Comparison of ENCODE assay signal across 13 cellular contexts in the genomic region with DNA sequence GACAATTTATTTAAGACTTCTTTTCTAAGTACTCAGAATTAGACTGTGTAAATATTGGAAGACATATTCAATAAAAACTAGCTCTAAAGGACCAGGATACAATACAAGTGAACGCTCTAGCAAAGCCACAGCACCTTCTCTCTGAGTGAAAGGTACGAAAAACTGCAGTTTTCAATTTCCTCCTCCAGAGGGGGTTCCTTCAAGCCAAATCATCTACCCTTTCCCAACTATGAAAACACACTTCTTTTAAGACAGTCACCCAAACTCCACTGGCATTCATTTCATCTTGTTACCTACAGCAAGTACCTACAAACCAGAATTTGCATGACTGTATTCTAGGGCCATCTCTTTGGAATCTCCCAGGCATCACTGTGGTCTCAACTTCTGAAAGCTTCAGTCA.
DNase-seq lines count a peak whose midpoint lies in the region; ATAC-seq and TF ChIP-seq lines count a peak whose summit lies in the region.
"Had no signal": no experiment of that assay in that cellular context is flagged by ENCODE, and none has a peak within 500 bp of the region (broad histone marks: within the 10 kb centered on the region; RNA-seq: fewer than 3 reads in every experiment).

No MANE protein-coding gene starts in this region.

- TF ChIP-seq POLR2A in esophagus muscularis mucosa (IDR thresholded peaks at IDR 0.05; ENCODE audit: low read depth) = no peak

- H3K4me1 ChIP-seq in esophagus muscularis mucosa (no peaks in the 10 kb centered on the region), right cardiac atrium (ENCODE audit: control insufficient read depth, insufficient read depth, low read length) (no peaks in the 10 kb centered on the region)

- DNase-seq in BJ (ENCODE audit: low read depth) (no peak), HEK293T (ENCODE audit: extremely low spot score) (peak; percentile 20), WERI-Rb-1 (no peak), left lobe of liver (ENCODE audit: low spot score) (no peak), NCI-H2107 treated with DMSO at 0.1 percent for 48 hours (lab: John Stamatoyannopoulos, UW; ENCODE audit: unreplicated experiment) (no peak), esophagus muscularis mucosa (ENCODE audit: extremely low spot score) (no peak), G401 (ENCODE audit: low spot score) (no peak), right cardiac atrium (no peak)
- DNase-seq: activated T-cell treated with anti-CD3 and anti-CD28 coated beads, Interleukin-2, amount 50 U/mL, for 4 hours; caudate nucleus; foreskin melanocyte; NCI-H1092 treated with DMSO at 0.1 percent for 48 hours; retina had no signal

- TF ChIP-seq CTCF in BJ (IDR thresholded peaks at IDR 0.05; ENCODE audit: insufficient read depth, low read depth, low read length) (0 out of 2 replicates have a peak, but pooled peaks have one; percentile 20), WERI-Rb-1 (IDR thresholded peaks at IDR 0.05; ENCODE audit: low read depth, low read length) (peak; percentile 38; the same call in 1 of the 2 replicates), esophagus muscularis mucosa (IDR thresholded peaks at IDR 0.05) (no peak)

- WGBS in esophagus muscularis mucosa = 86% methylated on average over 2 of the region's 2 CpGs
- WGBS in right cardiac atrium = 86% methylated on average over 2 of the region's 2 CpGs

- H3K4me3 ChIP-seq in BJ (ENCODE audit: low read depth, low read length) = no peak overlapping the region
- no peak overlapping the region for H3K4me3 ChIP-seq in WERI-Rb-1 (ENCODE audit: low read depth, low read length)
- H3K4me3 ChIP-seq in esophagus muscularis mucosa = no peak overlapping the region
- no peak overlapping the region for H3K4me3 ChIP-seq in right cardiac atrium (ENCODE audit: low read length)

- peak; percentile 45 for ATAC-seq in left lobe of liver
- ATAC-seq in right cardiac atrium = no peak
- ATAC-seq: activated T-cell treated with anti-CD3 and anti-CD28 coated beads, Interleukin-2, amount 50 U/mL, for 4 hours had no signal

- CTCF ChIA-PET in BJ (lab: Yijun Ruan, JAX) = interaction anchor here (0.5 to 1.2 kb wide), 3 partner anchors 95 to 1260 kb away, joined by 3 read pairs; no protein-coding TSS in a partner anchor
- CTCF ChIA-PET in HEK293T (lab: Yijun Ruan, JAX) = interaction anchor here (1.4 to 1.6 kb wide), 2 partner anchors 11 to 26 kb away, joined by 3 to 4 read pairs; no protein-coding TSS in a partner anchor

- H3K27ac ChIP-seq in WERI-Rb-1 (no peak overlapping the region), esophagus muscularis mucosa (replicated peaks in 1 of 4) (no peak overlapping the region), right cardiac atrium (ENCODE audit: low read length) (no peak overlapping the region)

- in situ Hi-C loops in G401 (cut with HindIII; ENCODE audit: low sequenced_read_pairs) = no loop called here

- H3K36me3 ChIP-seq in BJ (ENCODE audit: control insufficient read depth, insufficient read depth, low read length) (no peaks in the 10 kb centered on the region), WERI-Rb-1 (no peaks in the 10 kb centered on the region), esophagus muscularis mucosa (no peaks in the 10 kb centered on the region)

- H3K9me3 ChIP-seq in WERI-Rb-1 (ENCODE audit: severe bottlenecking) (no peaks in the 10 kb centered on the region), esophagus muscularis mucosa (no peaks in the 10 kb centered on the region), right cardiac atrium (ENCODE audit: control insufficient read depth, low read length) (no peaks in the 10 kb centered on the region)

- TF ChIP-seq EP300 in esophagus muscularis mucosa (IDR thresholded peaks at IDR 0.05) = no peak

- POLR2A ChIA-PET in BJ (lab: Charles Lee) = no interaction called here
- POLR2A ChIA-PET in HEK293T (lab: Yijun Ruan, JAX) = no interaction called here

- H3K27me3 ChIP-seq in BJ (ENCODE audit: control insufficient read depth, insufficient read depth, low read length) = no peaks in the 10 kb centered on the region
- no peaks in the 10 kb centered on the region for H3K27me3 ChIP-seq in WERI-Rb-1 (ENCODE audit: insufficient read depth, low read depth, severe bottlenecking)
- H3K27me3 ChIP-seq in esophagus muscularis mucosa = no peaks in the 10 kb centered on the region
- H3K27me3 ChIP-seq in right cardiac atrium (ENCODE audit: control insufficient read depth, insufficient read depth) = no peaks in the 10 kb centered on the region

- intact Hi-C loops in esophagus muscularis mucosa (cut with DNase I) (no loop called here), right cardiac atrium (cut with DNase I) (no loop called here)

TF ChIP-seq in HEK293T, 16 proteins besides CTCF, POLR2A, EP300 and RAD21:
- TF ChIP-seq SUZ12 (IDR thresholded peaks at IDR 0.05) (no peak), FOXK2 (IDR thresholded peaks at IDR 0.05) (no peak), BHLHE40 (IDR thresholded peaks at IDR 0.05; ENCODE audit: borderline replicate concordance) (no peak), TARDBP (IDR thresholded peaks at IDR 0.05) (no peak), LEF1 (IDR thresholded peaks at IDR 0.05; ENCODE audit: borderline replicate concordance) (no peak), SP1 (IDR thresholded peaks at IDR 0.05) (no peak), ZNF384 (IDR thresholded peaks at IDR 0.05) (no peak), PKNOX1 (IDR thresholded peaks at IDR 0.05) (no peak), ELF4 (IDR thresholded peaks at IDR 0.05) (no peak), ARNT (IDR thresholded peaks at IDR 0.05) (no peak), NFRKB (IDR thresholded peaks at IDR 0.05) (no peak), L3MBTL2 (conservative IDR thresholded peaks at IDR 0.05) (no peak), CTBP1 (IDR thresholded peaks at IDR 0.05; ENCODE audit: borderline replicate concordance) (no peak), HDGF (IDR thresholded peaks at IDR 0.05; ENCODE audit: borderline replicate concordance) (no peak), FOXM1 (IDR thresholded peaks at IDR 0.05; ENCODE audit: borderline replicate concordance) (no peak), FOXA1 (IDR thresholded peaks at IDR 0.05) (no peak)

Comparison
In these comparisons a context has a peak if more than half of its experiments do, and no peak if none do; other contexts are left out.
1. CTCF ChIP-seq: peak in BJ (single experiment) and WERI-Rb-1 (single experiment); none in esophagus muscularis mucosa (0 of 3).